10 cellular contexts compared by ENCODE assay signal in the genomic region with DNA sequence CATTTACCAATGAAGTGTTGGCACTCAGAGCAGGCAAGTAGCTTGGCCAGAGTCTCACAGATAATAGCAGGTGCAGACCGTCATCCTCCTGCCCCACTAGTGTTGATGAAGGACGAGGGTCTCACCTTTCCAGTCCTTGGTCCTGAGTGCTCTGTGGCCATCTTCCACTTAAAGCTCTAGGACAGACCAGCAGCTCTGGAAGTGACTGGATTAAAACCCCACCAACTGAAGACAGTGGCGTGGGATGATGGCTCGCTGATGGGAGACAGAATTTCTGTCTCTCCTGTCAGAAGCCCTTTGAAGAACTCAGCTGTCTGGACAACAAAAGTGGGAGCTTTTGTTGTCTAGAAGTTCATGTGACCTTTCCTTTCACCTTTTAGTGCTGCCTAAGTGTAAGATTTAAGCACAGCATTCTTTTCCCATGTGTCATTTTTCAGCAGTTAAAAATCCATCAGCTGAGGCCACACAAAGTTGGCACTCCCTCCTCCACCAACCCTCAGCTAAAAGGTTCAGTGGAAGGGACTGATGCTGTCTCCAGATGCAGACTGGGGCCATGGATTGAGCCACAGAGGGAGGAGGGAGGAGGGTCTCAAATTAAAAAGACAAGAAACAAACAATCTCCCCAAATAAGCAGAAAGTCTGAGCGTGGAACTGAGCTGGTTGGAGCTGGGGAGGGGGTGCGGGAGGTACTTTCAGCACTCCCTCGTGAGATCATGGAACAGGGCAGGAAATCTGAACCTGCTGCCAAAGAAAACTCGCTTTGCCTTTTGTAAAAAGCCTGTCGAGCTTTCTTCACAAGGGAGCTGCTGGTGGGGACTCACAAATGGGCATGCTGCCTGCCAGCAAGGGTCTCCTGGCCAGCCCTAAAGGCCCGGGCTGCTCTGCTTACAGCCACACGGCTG.
DNase-seq lines count a peak whose midpoint lies in the region; ATAC-seq and TF ChIP-seq lines count a peak whose summit lies in the region.
"Had no signal": no experiment of that assay in that cellular context is flagged by ENCODE, and none has a peak within 500 bp of the region (broad histone marks: within the 10 kb centered on the region; RNA-seq: fewer than 3 reads in every experiment).

No MANE protein-coding gene starts in this region.

- intact Hi-C loops in thyroid gland (cut with DNase I) = no loop called here

- H3K4me3 ChIP-seq in HUES64 (ENCODE audit: low read length) (no peak overlapping the region), choroid plexus epithelial cell (ENCODE audit: low read depth, low read length) (no peak overlapping the region), thyroid gland (replicated peaks in 1 of 3) (no peak overlapping the region), suprapubic skin (no peak overlapping the region)
- H3K4me3 ChIP-seq: mucosa of descending colon had no signal

- TF ChIP-seq CTCF in choroid plexus epithelial cell (conservative IDR thresholded peaks at IDR 0.05; ENCODE audit: low read depth, low read length) (no peak), thyroid gland (IDR thresholded peaks at IDR 0.05) (no peak), suprapubic skin (IDR thresholded peaks at IDR 0.05) (no peak)

- WGBS in HUES64 = 67% methylated on average over 11 of the region's 11 CpGs
- WGBS in thyroid gland, 2 donors = 42 to 51% methylated on average over 11 of the region's 11 CpGs
- WGBS in suprapubic skin = 68% methylated on average over 11 of the region's 11 CpGs

- no peak for TF ChIP-seq EP300 in suprapubic skin (IDR thresholded peaks at IDR 0.05)

- ATAC-seq in GM18867 (IDR thresholded peaks at IDR 0.05; ENCODE audit: unreplicated experiment) = no peak
- ATAC-seq: mucosa of descending colon had no signal

- no peaks in the 10 kb centered on the region for H3K36me3 ChIP-seq in HUES64 (ENCODE audit: insufficient read depth, low read length)
- H3K36me3 ChIP-seq in thyroid gland = no peaks in the 10 kb centered on the region
- H3K36me3 ChIP-seq in suprapubic skin = no peaks in the 10 kb centered on the region

- H3K9me3 ChIP-seq in HUES64 (ENCODE audit: insufficient read depth, low read depth, low read length) = no peaks in the 10 kb centered on the region
- H3K9me3 ChIP-seq in thyroid gland = no peaks in the 10 kb centered on the region
- H3K9me3 ChIP-seq in suprapubic skin = no peaks in the 10 kb centered on the region
- H3K9me3 ChIP-seq: mucosa of descending colon had no signal

- DNase-seq in choroid plexus epithelial cell (ENCODE audit: low read depth) (peak; percentile 63), left kidney (ENCODE audit: low read depth, low spot score) (peak; percentile 82), thyroid gland (peak; percentile 42 to 51), NCI-H2107 treated with DMSO at 0.1 percent for 48 hours (lab: John Stamatoyannopoulos, UW; ENCODE audit: unreplicated experiment) (no peak), suprapubic skin (ENCODE audit: low spot score in 2 of 2) (no peak)
- DNase-seq in effector CD8-positive, alpha-beta T cell (lab: John Stamatoyannopoulos, UW) = no peak
- DNase-seq: mucosa of descending colon had no signal

- H3K4me1 ChIP-seq in HUES64 (ENCODE audit: insufficient read depth, low read length) (peaks cover 19% of the 10 kb centered on the region), thyroid gland (peaks cover 49 to 69% of the 10 kb centered on the region in 2 donors), suprapubic skin (peaks cover 7% of the 10 kb centered on the region)

- H3K27me3 ChIP-seq in HUES64 (ENCODE audit: insufficient read depth, low read length) (no peaks in the 10 kb centered on the region), thyroid gland (no peaks in the 10 kb centered on the region), suprapubic skin (no peaks in the 10 kb centered on the region)

- H3K27ac ChIP-seq in HUES64 (ENCODE audit: low read depth, low read length) (no peak overlapping the region; the same call in 1 of the 2 replicates), thyroid gland (peak overlapping the region; percentile 60 to 74 (median 66)), suprapubic skin (no peak overlapping the region)
- H3K27ac ChIP-seq: KMS-11 had no signal

- peak overlapping the region; percentile 3; the same call in 1 of the 2 replicates for H3K9ac ChIP-seq in HUES64 (ENCODE audit: low read depth, low read length)
- H3K9ac ChIP-seq: KMS-11 had no signal

- TF ChIP-seq POLR2A in thyroid gland (IDR thresholded peaks at IDR 0.05) (no peak), suprapubic skin (IDR thresholded peaks at IDR 0.05) (no peak)

Comparison
In these comparisons a context has a peak if more than half of its experiments do, and no peak if none do; other contexts are left out.
1. H3K27ac ChIP-seq: peak in thyroid gland (3 of 3); none in HUES64 (single experiment) and suprapubic skin (single experiment).
2. DNase-seq: peak in choroid plexus epithelial cell (single experiment), left kidney (single experiment) and thyroid gland (2 of 2); none in NCI-H2107 treated with DMSO at 0.1 percent for 48 hours (single experiment), effector CD8-positive, alpha-beta T cell (single experiment) and suprapubic skin (0 of 2).